In the genomic region with DNA sequence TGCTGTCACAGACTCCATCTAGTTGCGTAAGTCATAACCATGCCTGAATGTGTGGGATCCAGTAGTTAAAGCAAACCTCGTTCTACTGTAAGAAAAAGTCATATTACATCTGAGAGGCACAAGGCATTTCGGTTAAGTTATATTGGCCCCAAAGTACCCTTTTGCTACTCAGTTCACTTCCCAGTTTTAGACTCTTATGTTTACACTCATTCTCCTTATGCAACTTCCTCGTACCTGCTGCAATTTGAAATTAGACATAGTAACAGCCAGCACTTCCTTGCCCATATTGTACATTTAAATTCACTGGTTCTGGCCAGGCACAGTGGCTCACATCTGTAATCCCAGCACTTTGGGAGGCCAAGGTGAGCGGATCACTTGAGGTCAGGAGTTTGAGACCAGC, we compare ENCODE assay signal across 13 cellular contexts. TPM values are rescaled to one million over a fixed set of nuclear protein-coding genes. Genes with fewer than 3 reads are reported as not detected.
DNase-seq lines count a peak whose midpoint lies in the region; ATAC-seq and TF ChIP-seq lines count a peak whose summit lies in the region.
"Had no signal": no experiment of that assay in that cellular context is flagged by ENCODE, and none has a peak within 500 bp of the region (broad histone marks: within the 10 kb centered on the region; RNA-seq: fewer than 3 reads in every experiment).

No MANE protein-coding gene starts in this region.

- no peaks in the 10 kb centered on the region for H3K4me1 ChIP-seq in lower lobe of right lung
- H3K4me1 ChIP-seq: Peyer's patch had no signal

- ATAC-seq in lower lobe of right lung = peak; percentile 27 to 54
- ATAC-seq: Right ventricle myocardium inferior had no signal

- intact Hi-C loops in lower lobe of right lung (cut with DNase I) = no loop called here

- H3K9me3 ChIP-seq in lower lobe of right lung = no peaks in the 10 kb centered on the region
- H3K9me3 ChIP-seq: Peyer's patch had no signal

- no peaks in the 10 kb centered on the region for H3K27me3 ChIP-seq in lower lobe of right lung (ENCODE audit: low read depth)
- H3K27me3 ChIP-seq: Peyer's patch had no signal

- no peak for TF ChIP-seq POLR2A in erythroblast (IDR thresholded peaks at IDR 0.05; ENCODE audit: low read length)

- no peak overlapping the region for H3K4me3 ChIP-seq in lower lobe of right lung
- H3K4me3 ChIP-seq: Peyer's patch had no signal

- H3K36me3 ChIP-seq in lower lobe of right lung = no peaks in the 10 kb centered on the region
- H3K36me3 ChIP-seq: Peyer's patch had no signal

- TF ChIP-seq CTCF in lower lobe of right lung (IDR thresholded peaks at IDR 0.05) = no peak

- H3K27ac ChIP-seq in lower lobe of right lung = no peak overlapping the region
- H3K27ac ChIP-seq: Peyer's patch had no signal

- DNase-seq in GF-D8 (lab: John Stamatoyannopoulos, UW) (peak; percentile 57), MV-4-11 (lab: John Stamatoyannopoulos, UW) (peak; percentile 83), SIG-M5 treated with dmso at 0.1 percent for 504 hours (lab: John Stamatoyannopoulos, UW; ENCODE audit: unreplicated experiment) (peak; percentile 85), lower lobe of right lung (no peak), erythroblast (lab: John Stamatoyannopoulos, UW) (no peak), HK-2 (ENCODE audit: unreplicated experiment) (no peak), GM19240 (ENCODE audit: insufficient read length, low spot score) (no peak)
- DNase-seq in stimulated activated CD4-positive, alpha-beta T cell treated with anti-CD3 and anti-CD28 coated beads, Interleukin-12 subunit alpha, Interleukin-12 subunit beta, amount 100 ng/mL, for 4 hours = no peak
- DNase-seq: CD4-positive, CD25-positive, alpha-beta regulatory T cell; H9; NCI-H187 treated with DMSO at 0.1 percent for 48 hours; Peyer's patch had no signal

RNA-seq across cellular contexts. Expression of a gene that starts 37.0 kb away (rescaled TPM):
- total RNA-seq in lower lobe of right lung = 5.6 TPM

Comparison
In these comparisons a context has a peak if more than half of its experiments do, and no peak if none do; other contexts are left out.
1. DNase-seq: peak in GF-D8 (single experiment), MV-4-11 (single experiment) and SIG-M5 treated with dmso at 0.1 percent for 504 hours (single experiment); none in lower lobe of right lung (single experiment), erythroblast (0 of 2), stimulated activated CD4-positive, alpha-beta T cell treated with anti-CD3 and anti-CD28 coated beads, Interleukin-12 subunit alpha, Interleukin-12 subunit beta, amount 100 ng/mL, for 4 hours (single experiment), HK-2 (single experiment) and GM19240 (single experiment).